In genomic region chr3:144770813-144771400, GRCh38 we compare ENCODE assay signal across 8 cellular contexts.
DNase-seq lines count a peak whose midpoint lies in the region; ATAC-seq and TF ChIP-seq lines count a peak whose summit lies in the region.

No MANE protein-coding gene starts in this region.

- H3K79me2 ChIP-seq in OCI-LY7 (ENCODE audit: insufficient read depth, low read depth, low read length), result no peaks in the 10 kb centered on the region

- H3K4me1 ChIP-seq in OCI-LY7 (ENCODE audit: insufficient read depth, low read length, poor library complexity, severe bottlenecking), result no peaks in the 10 kb centered on the region

- H3K36me3 Mint-ChIP-seq in stimulated activated naive B cell treated with anti-CD40 and anti-IgM and Interleukin-4, amounts not matched to agents 10 μg/mL and 1 μg/mL and 100 μg/mL, for 72 hours, result no peaks in the 10 kb centered on the region

- CTCF ChIA-PET in OCI-LY7 (lab: Charles Lee; ENCODE audit: unreplicated experiment), result no interaction called here

- peak; percentile 58 for TF ChIP-seq CTCF in 22Rv1 (IDR thresholded peaks at IDR 0.05)
- TF ChIP-seq CTCF in OCI-LY7 (conservative IDR thresholded peaks at IDR 0.05; ENCODE audit: low read length), result 0 out of 2 replicates have a peak, but pooled peaks have one; percentile 18

- no peaks in the 10 kb centered on the region for H4K20me1 ChIP-seq in OCI-LY7 (ENCODE audit: insufficient read depth, low read length)

- H3K36me3 ChIP-seq in OCI-LY7 (ENCODE audit: insufficient read depth, low read length), result no peaks in the 10 kb centered on the region

- no peaks in the 10 kb centered on the region for H3K9me2 ChIP-seq in OCI-LY7 (ENCODE audit: insufficient read depth, low read length)

- H3K9me3 ChIP-seq in OCI-LY7 (ENCODE audit: low read length), result no peaks in the 10 kb centered on the region

- H3K27ac Mint-ChIP-seq in stimulated activated naive B cell treated with anti-CD40 and anti-IgM and Interleukin-4, amounts not matched to agents 10 μg/mL and 1 μg/mL and 100 μg/mL, for 72 hours, result no peak overlapping the region

- no peak overlapping the region for H3K4me2 ChIP-seq in OCI-LY7 (ENCODE audit: low read length)

- DNase-seq in OCI-LY7 (ENCODE audit: low spot score) (no peak), foreskin melanocyte (peak; percentile 22), T-helper 2 cell (no peak), NCI-H2029 treated with DMSO at 0.1 percent for 48 hours (lab: John Stamatoyannopoulos, UW) (no peak)
- DNase-seq in stimulated activated naive B cell treated with anti-CD40 and anti-IgM and Interleukin-4, amounts not matched to agents 10 μg/mL and 1 μg/mL and 100 μg/mL, for 72 hours, result no peak

- no peaks in the 10 kb centered on the region for H3K9me3 Mint-ChIP-seq in stimulated activated naive B cell treated with anti-CD40 and anti-IgM and Interleukin-4, amounts not matched to agents 10 μg/mL and 1 μg/mL and 100 μg/mL, for 72 hours

- POLR2A ChIA-PET in OCI-LY7 (lab: Charles Lee), result interaction anchor here (0.7 kb wide), 1 partner anchor 848 kb away, joined by 3 read pairs; no protein-coding TSS in a partner anchor

- no TSS peak for BruUV-seq in OCI-LY7 (replicated peaks; lab: Mats Ljungman, UMichigan)

- peak; percentile 55 for ATAC-seq in GM19395 (IDR thresholded peaks at IDR 0.05; ENCODE audit: unreplicated experiment)
- peak; percentile 38 to 50 for ATAC-seq in stimulated activated naive B cell treated with anti-CD40 and anti-IgM and Interleukin-4, amounts not matched to agents 10 μg/mL and 1 μg/mL and 100 μg/mL, for 72 hours (replicated peaks)
- ATAC-seq in HG02938 (IDR thresholded peaks at IDR 0.05; ENCODE audit: unreplicated experiment), result no peak

- H3K27me3 Mint-ChIP-seq in stimulated activated naive B cell treated with anti-CD40 and anti-IgM and Interleukin-4, amounts not matched to agents 10 μg/mL and 1 μg/mL and 100 μg/mL, for 72 hours, result no peaks in the 10 kb centered on the region

- H3K27ac ChIP-seq in 22Rv1 (no peak overlapping the region), OCI-LY7 (ENCODE audit: low read depth, low read length, poor library complexity, severe bottlenecking) (no peak overlapping the region)

- H3K4me3 Mint-ChIP-seq in stimulated activated naive B cell treated with anti-CD40 and anti-IgM and Interleukin-4, amounts not matched to agents 10 μg/mL and 1 μg/mL and 100 μg/mL, for 72 hours, result no peak overlapping the region

- intact Hi-C loops in OCI-LY7 (cut with micrococcal nuclease; ENCODE audit: unreplicated experiment), result no loop called here

- no peaks in the 10 kb centered on the region for H3K4me1 Mint-ChIP-seq in stimulated activated naive B cell treated with anti-CD40 and anti-IgM and Interleukin-4, amounts not matched to agents 10 μg/mL and 1 μg/mL and 100 μg/mL, for 72 hours

- H2AFZ ChIP-seq in OCI-LY7 (ENCODE audit: low read length), result no peak overlapping the region

- no peak overlapping the region for H3K4me3 ChIP-seq in OCI-LY7 (ENCODE audit: low read depth, low read length, poor library complexity, severe bottlenecking)
